Comparison of ENCODE assay signal across 6 cellular contexts in the genomic region with DNA sequence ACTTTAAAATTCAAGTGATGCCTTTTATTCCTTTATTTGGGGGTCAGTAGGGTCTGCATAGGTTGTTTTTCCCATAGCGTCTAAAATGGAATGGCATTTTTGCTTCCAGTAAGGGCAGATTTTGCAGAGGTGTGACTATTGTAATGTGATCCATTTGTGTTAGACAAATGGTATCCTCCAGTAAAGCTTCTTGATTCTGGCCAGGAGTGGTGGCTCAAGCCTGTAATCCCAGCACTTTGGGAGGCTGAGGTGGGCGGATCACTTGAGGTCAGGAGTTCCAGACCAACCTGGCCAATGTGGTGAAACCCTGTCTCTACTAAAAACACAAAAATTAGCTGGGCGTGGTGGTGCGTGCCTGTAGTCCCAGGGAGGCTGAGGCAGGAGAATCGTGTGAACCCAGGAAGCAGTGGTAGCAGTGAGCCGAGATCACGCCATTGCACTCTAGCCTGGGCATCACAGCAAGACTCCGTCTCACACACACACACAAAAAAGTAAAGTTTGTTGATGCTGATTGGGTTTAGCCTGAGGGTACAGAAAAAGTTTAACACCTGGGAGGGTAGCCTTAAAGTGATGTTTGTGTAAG. TPM values are rescaled to one million over a fixed set of nuclear protein-coding genes. Genes with fewer than 3 reads are reported as not detected.
DNase-seq lines count a peak whose midpoint lies in the region; ATAC-seq and TF ChIP-seq lines count a peak whose summit lies in the region.
"Not testable (repeated sequence)": the region's sequence is repeated elsewhere in the genome, so short reads cannot be mapped to it uniquely, and the experiment has no call there.

No MANE protein-coding gene starts in this region.

- not testable (repeated sequence) for H3K4me1 ChIP-seq in BE2C
- peaks cover 32% of the 10 kb centered on the region for H3K4me1 ChIP-seq in OCI-LY7 (ENCODE audit: insufficient read depth, low read length, poor library complexity, severe bottlenecking)
- H3K4me1 ChIP-seq in esophagus squamous epithelium, result peaks cover 32 to 72% (median 49%) of the 10 kb centered on the region in 3 donors
- peaks cover 15% of the 10 kb centered on the region for H3K4me1 ChIP-seq in mesenchymal stem cell (ENCODE audit: control insufficient read depth, insufficient read depth, low read depth, low read length)
- H3K4me1 ChIP-seq in smooth muscle cell (ENCODE audit: low read depth), result peaks cover 24% of the 10 kb centered on the region

- DNase-seq in BE2C; OCI-LY7 (ENCODE audit: low spot score); activated naive CD8-positive, alpha-beta T cell treated with anti-CD3 and anti-CD28 coated beads, Interleukin-2, amount 50 U/mL, for 24 hours; esophagus squamous epithelium (lab: John Stamatoyannopoulos, UW); mesenchymal stem cell; smooth muscle cell (lab: John Stamatoyannopoulos, UW; ENCODE audit: unreplicated experiment): not testable (repeated sequence)

- CTCF ChIA-PET in OCI-LY7 (lab: Charles Lee; ENCODE audit: unreplicated experiment), result not testable (repeated sequence)

- H3K9me3 ChIP-seq in BE2C; OCI-LY7 (ENCODE audit: low read length); esophagus squamous epithelium; mesenchymal stem cell (ENCODE audit: control insufficient read depth, low read length); smooth muscle cell (replicated peaks; ENCODE audit: low read depth): not testable (repeated sequence)

- H3K4me3 Mint-ChIP-seq in activated naive CD8-positive, alpha-beta T cell treated with anti-CD3 and anti-CD28 coated beads, Interleukin-2, amount 50 U/mL, for 24 hours, result peak overlapping the region; percentile 88

- not testable (repeated sequence) for H2AK5ac ChIP-seq in mesenchymal stem cell (ENCODE audit: low read length, severe bottlenecking)

- H4K8ac ChIP-seq in mesenchymal stem cell (ENCODE audit: low read length), result not testable (repeated sequence)

- not testable (repeated sequence) for H2BK120ac ChIP-seq in mesenchymal stem cell (ENCODE audit: low read depth, low read length)

- not testable (repeated sequence) for H3K4ac ChIP-seq in mesenchymal stem cell (ENCODE audit: low read depth in 1 of 2, low read length in 2 of 2)

- not testable (repeated sequence) for H2BK12ac ChIP-seq in mesenchymal stem cell (ENCODE audit: low read length in 2 of 2)

- H3K23ac ChIP-seq in mesenchymal stem cell (ENCODE audit: low read length in 2 of 2), result not testable (repeated sequence)

- H3K79me2 ChIP-seq in OCI-LY7 (ENCODE audit: insufficient read depth, low read depth, low read length), result not testable (repeated sequence)
- H3K79me2 ChIP-seq in smooth muscle cell (ENCODE audit: low read depth), result peaks cover 14% of the 10 kb centered on the region

- H3K14ac ChIP-seq in mesenchymal stem cell (ENCODE audit: low read length in 2 of 2), result not testable (repeated sequence)

- not testable (repeated sequence) for TF ChIP-seq CTCF in BE2C (IDR thresholded peaks at IDR 0.05; ENCODE audit: low read depth, low read length); esophagus squamous epithelium (IDR thresholded peaks at IDR 0.05); smooth muscle cell (IDR thresholded peaks at IDR 0.05; ENCODE audit: borderline replicate concordance, insufficient read depth, poor library complexity, severe bottlenecking)
- 0 out of 2 replicates have a peak, but pooled peaks have one; percentile 9 for TF ChIP-seq CTCF in OCI-LY7 (conservative IDR thresholded peaks at IDR 0.05; ENCODE audit: low read length)

- H3K9me3 Mint-ChIP-seq in activated naive CD8-positive, alpha-beta T cell treated with anti-CD3 and anti-CD28 coated beads, Interleukin-2, amount 50 U/mL, for 24 hours, result not testable (repeated sequence)

- H3K4me1 Mint-ChIP-seq in activated naive CD8-positive, alpha-beta T cell treated with anti-CD3 and anti-CD28 coated beads, Interleukin-2, amount 50 U/mL, for 24 hours, result peaks cover 71% of the 10 kb centered on the region

- POLR2A ChIA-PET in OCI-LY7 (lab: Charles Lee), result not testable (repeated sequence)

- intact Hi-C loops in OCI-LY7 (cut with micrococcal nuclease; ENCODE audit: unreplicated experiment), result loop anchor here (10.0 kb wide), 1 partner anchor 1577 kb away; a partner anchor contains a TSS
- intact Hi-C loops in esophagus squamous epithelium (cut with DNase I), result not testable (repeated sequence)

- H3K36me3 Mint-ChIP-seq in activated naive CD8-positive, alpha-beta T cell treated with anti-CD3 and anti-CD28 coated beads, Interleukin-2, amount 50 U/mL, for 24 hours (ENCODE audit: low read depth), result not testable (repeated sequence)

- 31 to 38% methylated on average over 7 to 8 of the region's 8 CpGs for WGBS in esophagus squamous epithelium, 2 donors
- WGBS in mesenchymal stem cell, result 95% methylated on average over 5 of the region's 8 CpGs
- 88% methylated on average over 8 of the region's 8 CpGs for WGBS in smooth muscle cell (ENCODE audit: low lambda C conversion rate)

- H3K9me2 ChIP-seq in OCI-LY7 (ENCODE audit: insufficient read depth, low read length), result not testable (repeated sequence)

- H2BK5ac ChIP-seq in mesenchymal stem cell (ENCODE audit: low read depth, low read length, poor library complexity, severe bottlenecking), result not testable (repeated sequence)

- H3K9ac ChIP-seq in mesenchymal stem cell (ENCODE audit: low read length), result peak overlapping the region; percentile 81
- not testable (repeated sequence) for H3K9ac ChIP-seq in smooth muscle cell (ENCODE audit: low read depth)

- not testable (repeated sequence) for H3K27ac ChIP-seq in OCI-LY7 (ENCODE audit: low read depth, low read length, poor library complexity, severe bottlenecking); mesenchymal stem cell (ENCODE audit: low read length, poor library complexity, severe bottlenecking); smooth muscle cell (ENCODE audit: low read depth)
- H3K27ac ChIP-seq in esophagus squamous epithelium, result peak overlapping the region; percentile 61 to 100 (median 92)

- H3K4me3 ChIP-seq in BE2C (ENCODE audit: low read depth, low read length), result peak overlapping the region; percentile 34
- not testable (repeated sequence) for H3K4me3 ChIP-seq in OCI-LY7 (ENCODE audit: low read depth, low read length, poor library complexity, severe bottlenecking)
- H3K4me3 ChIP-seq in esophagus squamous epithelium, result peak overlapping the region; percentile 39 to 71 (median 58)
- H3K4me3 ChIP-seq in mesenchymal stem cell (ENCODE audit: insufficient read depth in 1 of 2, low read depth in 1 of 2, low read length in 2 of 2), result peak overlapping the region in 1 of 2 experiments; percentile 80
- H3K4me3 ChIP-seq in smooth muscle cell, result peak overlapping the region; percentile 25

- not testable (repeated sequence) for H3K27me3 Mint-ChIP-seq in activated naive CD8-positive, alpha-beta T cell treated with anti-CD3 and anti-CD28 coated beads, Interleukin-2, amount 50 U/mL, for 24 hours

- not testable (repeated sequence) for H3K18ac ChIP-seq in mesenchymal stem cell (ENCODE audit: low read depth in 1 of 2, low read length in 2 of 2)

- not testable (repeated sequence) for H3K36me3 ChIP-seq in BE2C; OCI-LY7 (ENCODE audit: insufficient read depth, low read length); esophagus squamous epithelium; mesenchymal stem cell (ENCODE audit: control insufficient read depth in 1 of 2, insufficient read depth in 2 of 2, low read depth in 1 of 2, low read length in 2 of 2); smooth muscle cell (ENCODE audit: low read depth)

- not testable (repeated sequence) for BruUV-seq in OCI-LY7 (replicated peaks; lab: Mats Ljungman, UMichigan)

- H2AFZ ChIP-seq in OCI-LY7 (ENCODE audit: low read length), result peak overlapping the region; percentile 53; the same call in 1 of the 2 replicates
- not testable (repeated sequence) for H2AFZ ChIP-seq in mesenchymal stem cell (ENCODE audit: low read depth, low read length); smooth muscle cell (ENCODE audit: low read depth)

- not testable (repeated sequence) for H3K27me3 ChIP-seq in BE2C; esophagus squamous epithelium; mesenchymal stem cell (ENCODE audit: control insufficient read depth in 1 of 2, insufficient read depth in 1 of 2, low read length in 2 of 2); smooth muscle cell (ENCODE audit: low read depth)

- H4K20me1 ChIP-seq in OCI-LY7 (ENCODE audit: insufficient read depth, low read length); smooth muscle cell (ENCODE audit: low read depth): not testable (repeated sequence)

- peaks cover 21% of the 10 kb centered on the region for H3F3A ChIP-seq in smooth muscle cell (ENCODE audit: low read depth)

- H3K27ac Mint-ChIP-seq in activated naive CD8-positive, alpha-beta T cell treated with anti-CD3 and anti-CD28 coated beads, Interleukin-2, amount 50 U/mL, for 24 hours, result peak overlapping the region; percentile 87

- TF ChIP-seq POLR2A in esophagus squamous epithelium (IDR thresholded peaks at IDR 0.05), result not testable (repeated sequence)

- H2BK15ac ChIP-seq in mesenchymal stem cell (ENCODE audit: low read depth, poor library complexity, severe bottlenecking), result not testable (repeated sequence)

- not testable (repeated sequence) for H3K79me1 ChIP-seq in mesenchymal stem cell (replicated peaks; ENCODE audit: low read length, poor library complexity, severe bottlenecking)

- not testable (repeated sequence) for ATAC-seq in activated naive CD8-positive, alpha-beta T cell treated with anti-CD3 and anti-CD28 coated beads, Interleukin-2, amount 50 U/mL, for 24 hours

- H3K4me2 ChIP-seq in OCI-LY7 (ENCODE audit: low read length) (peak overlapping the region; percentile 38; the same call in 1 of the 2 replicates), smooth muscle cell (peak overlapping the region; percentile 79)
- not testable (repeated sequence) for H3K4me2 ChIP-seq in mesenchymal stem cell (ENCODE audit: low read length, poor library complexity, severe bottlenecking)

- H4K91ac ChIP-seq in mesenchymal stem cell (ENCODE audit: low read length), result not testable (repeated sequence)

RNA-seq across cellular contexts. Expression of a gene that starts 2.7 kb away (rescaled TPM):
- 66.4 TPM for polyA plus RNA-seq in BE2C (2012; ENCODE audit: insufficient read depth, insufficient read length, low read depth)
- total RNA-seq in OCI-LY7 (2014; rRNA removed; shearing (Covaris generic)), result 0.22 and 0.41 TPM in 2 replicates
- total RNA-seq in OCI-LY7 (2022), result 0.81 and 2.2 TPM in 2 replicates
- total RNA-seq in esophagus squamous epithelium, result 100 to 1,000 TPM; 158 to 362 (median 223) TPM
- 42.7 TPM for polyA plus RNA-seq in mesenchymal stem cell (2013, experiment 1 of 2)
- polyA plus RNA-seq in mesenchymal stem cell (2013, experiment 2 of 2), result 44.5 TPM
- 52.6 and 59.5 TPM in 2 replicates for total RNA-seq in smooth muscle cell
- 61.2 and 71.6 TPM in 2 replicates for polyA plus RNA-seq in smooth muscle cell

RNA-seq across cellular contexts. Expression of a gene that starts 2.9 kb away (rescaled TPM):
- polyA plus RNA-seq in BE2C (2012; ENCODE audit: insufficient read depth, insufficient read length, low read depth), result 1.3 TPM
- total RNA-seq in OCI-LY7 (2014; rRNA removed; shearing (Covaris generic)), result 0.19 TPM in 1 of 2 replicates, not detected in the other
- total RNA-seq in OCI-LY7 (2022), result 0.15 and 0.49 TPM in 2 replicates
- total RNA-seq in esophagus squamous epithelium, result under 1 TPM; 0.35 to 0.97 (median 0.57) TPM
- polyA plus RNA-seq in mesenchymal stem cell (2013, experiment 1 of 2), result 0.70 TPM
- 0.64 TPM for polyA plus RNA-seq in mesenchymal stem cell (2013, experiment 2 of 2)
- 0.63 and 0.94 TPM in 2 replicates for total RNA-seq in smooth muscle cell
- 0.19 and 1.0 TPM in 2 replicates for polyA plus RNA-seq in smooth muscle cell

RNA-seq across cellular contexts. Expression of a gene that starts 9.5 kb away (rescaled TPM):
- 120 TPM for polyA plus RNA-seq in BE2C (2012; ENCODE audit: insufficient read depth, insufficient read length, low read depth)
- 160 and 177 TPM in 2 replicates for total RNA-seq in OCI-LY7 (2014; rRNA removed; shearing (Covaris generic))
- total RNA-seq in OCI-LY7 (2022), result 40.1 and 60.9 TPM in 2 replicates
- 100 to 1,000 TPM; 209 to 553 (median 252) TPM for total RNA-seq in esophagus squamous epithelium
- 29.0 TPM for polyA plus RNA-seq in mesenchymal stem cell (2013, experiment 1 of 2)
- 26.7 TPM for polyA plus RNA-seq in mesenchymal stem cell (2013, experiment 2 of 2)
- total RNA-seq in smooth muscle cell, result 33.6 and 43.1 TPM in 2 replicates
- polyA plus RNA-seq in smooth muscle cell, result 30.7 and 36.7 TPM in 2 replicates

RNA-seq across cellular contexts. Expression of a gene that starts 11.3 kb away (rescaled TPM):
- 100 TPM for polyA plus RNA-seq in BE2C (2012; ENCODE audit: insufficient read depth, insufficient read length, low read depth)
- 65.2 and 78.4 TPM in 2 replicates for total RNA-seq in OCI-LY7 (2014; rRNA removed; shearing (Covaris generic))
- total RNA-seq in OCI-LY7 (2022) (78.0 and 82.6 TPM in 2 replicates), esophagus squamous epithelium (10 to 100 TPM; 27.1 to 70.8 (median 36.6) TPM), smooth muscle cell (62.0 and 91.2 TPM in 2 replicates)
- polyA plus RNA-seq in mesenchymal stem cell (2013, experiment 1 of 2), result 56.3 TPM
- 60.3 TPM for polyA plus RNA-seq in mesenchymal stem cell (2013, experiment 2 of 2)
- 73.6 and 81.6 TPM in 2 replicates for polyA plus RNA-seq in smooth muscle cell

RNA-seq across cellular contexts. Expression of a gene that starts 22.5 kb away (rescaled TPM):
- polyA plus RNA-seq in BE2C (2012; ENCODE audit: insufficient read depth, insufficient read length, low read depth), result 287 TPM
- 47.0 and 51.2 TPM in 2 replicates for total RNA-seq in OCI-LY7 (2014; rRNA removed; shearing (Covaris generic))
- 118 and 137 TPM in 2 replicates for total RNA-seq in OCI-LY7 (2022)
- 10 to 100 TPM; 35.0 to 72.3 (median 45.5) TPM for total RNA-seq in esophagus squamous epithelium
- 36.2 TPM for polyA plus RNA-seq in mesenchymal stem cell (2013, experiment 1 of 2)
- 34.7 TPM for polyA plus RNA-seq in mesenchymal stem cell (2013, experiment 2 of 2)
- 31.9 and 60.8 TPM in 2 replicates for total RNA-seq in smooth muscle cell
- polyA plus RNA-seq in smooth muscle cell, result 76.9 and 80.8 TPM in 2 replicates

Comparison
In these comparisons a context has a peak if more than half of its experiments do, and no peak if none do; other contexts are left out.
1. RNA of a gene that starts 2.7 kb away (total RNA-seq): 158 to 362 TPM in esophagus squamous epithelium and 52.6 to 59.5 TPM in smooth muscle cell; 0.22 to 2.2 TPM in OCI-LY7; every median in the first group is over 10 times any median in the second.